In genomic region chr3:136750922-136751258, GRCh38 we compare ENCODE assay signal across 8 cellular contexts. TPM values are rescaled to one million over a fixed set of nuclear protein-coding genes. Genes with fewer than 3 reads are reported as not detected.
DNase-seq lines count a peak whose midpoint lies in the region; ATAC-seq, FAIRE-seq and TF ChIP-seq lines count a peak whose summit lies in the region.

No MANE protein-coding gene starts in this region.

- no peak for FAIRE-seq in GM12878 (lab: Jason Lieb, UNC)

- CTCF ChIA-PET in activated naive CD4-positive, alpha-beta T cell treated with anti-CD3 and anti-CD28 coated beads, Interleukin-2, amount 10 ng/mL, durations not matched to agents 7 days and 5 days (lab: Charles Lee) = interaction anchor here (1.0 to 10.3 kb wide), 2 partner anchors 263 to 348 kb away, joined by 3 to 156 read pairs; no protein-coding TSS in a partner anchor
- CTCF ChIA-PET in GM12878 (lab: Yijun Ruan, JAX) = interaction anchor here (2.3 to 9.8 kb wide), 6 partner anchors 110 to 675 kb away, joined by 14 to 229 read pairs (median 42); partner anchors contain the start of genes MSL2 and NCK1

- no peaks in the 10 kb centered on the region for H3K27me3 ChIP-seq in GM12878 (replicated peaks in 1 of 2; ENCODE audit: control insufficient read depth in 2 of 2, insufficient read depth in 2 of 2, low read length in 1 of 2)
- no peaks in the 10 kb centered on the region for H3K27me3 ChIP-seq in right lobe of liver

- H2AFZ ChIP-seq in GM12878 (ENCODE audit: control insufficient read depth, low read depth, low read length) = peak overlapping the region; percentile 59; the same call in 1 of the 2 replicates

- no peak for TF ChIP-seq RAD21 in GM12878 (IDR thresholded peaks at IDR 0.05; ENCODE audit: insufficient read depth, low read depth, low read length)

- in situ Hi-C loops in GM12878 (cut with MboI) = loop anchor here (5.0 kb wide), 2 partner anchors 364 to 679 kb away; no protein-coding TSS in a partner anchor

- peak overlapping the region; percentile 76 for H3K4me3 Mint-ChIP-seq in activated naive CD4-positive, alpha-beta T cell treated with anti-CD3 and anti-CD28 coated beads, Interleukin-2, amount 10 ng/mL, durations not matched to agents 7 days and 5 days
- peak overlapping the region; percentile 90 for H3K4me3 Mint-ChIP-seq in type B pancreatic cell

- H3K9me3 ChIP-seq in GM12878 (replicated peaks; ENCODE audit: control insufficient read depth, insufficient read depth, low read length) (no peaks in the 10 kb centered on the region), right lobe of liver (no peaks in the 10 kb centered on the region)

- H3K27ac ChIP-seq in GM12878 (ENCODE audit: control insufficient read depth, insufficient read depth) (peak overlapping the region; percentile 77), right lobe of liver (peak overlapping the region; percentile 96 to 99 (median 99))

- H3K9me3 Mint-ChIP-seq in activated naive CD4-positive, alpha-beta T cell treated with anti-CD3 and anti-CD28 coated beads, Interleukin-2, amount 10 ng/mL, durations not matched to agents 7 days and 5 days = no peaks in the 10 kb centered on the region
- no peaks in the 10 kb centered on the region for H3K9me3 Mint-ChIP-seq in type B pancreatic cell

- SMC1A ChIA-PET in GM12878 (lab: Charles Lee; ENCODE audit: uncharacterized antibody, unreplicated experiment) = interaction anchor here (10.8 kb wide), 1 partner anchor 262 kb away, joined by 161 read pairs; no protein-coding TSS in a partner anchor

- no peak for TF ChIP-seq EP300 in GM12878 (IDR thresholded peaks at IDR 0.05; ENCODE audit: borderline replicate concordance in 1 of 2, control insufficient read depth in 1 of 2, low read depth in 2 of 2, low read length in 2 of 2)

- DNase-seq in activated naive CD4-positive, alpha-beta T cell treated with anti-CD3 and anti-CD28 coated beads, Interleukin-2, amount 10 ng/mL, durations not matched to agents 7 days and 5 days = no peak
- DNase-seq in activated naive CD4-positive, alpha-beta T cell treated with anti-CD3 and anti-CD28 coated beads, Interleukin-2, amount 50 U/mL, for 16 hours = no peak
- DNase-seq in GM12878 (ENCODE audit: low read depth, low spot score) (no peak), right lobe of liver (no peak), type B pancreatic cell (ENCODE audit: extremely low spot score, unreplicated experiment) (no peak), activated gamma-delta T cell treated with Interleukin-2 at 50 U/mL for 16 hours (no peak), SW480 (ENCODE audit: low spot score) (no peak), NCI-H1105 (lab: John Stamatoyannopoulos, UW) (no peak)

- under 1% methylated on average over 7 of the region's 7 CpGs for WGBS in GM12878 (ENCODE audit: insufficient coverage, insufficient replicate concordance, low lambda C conversion rate, missing lambda C conversion rate)
- 0% methylated on average over 7 of the region's 7 CpGs for WGBS in right lobe of liver (ENCODE audit: insufficient coverage, low coverage, low lambda C conversion rate, missing lambda C conversion rate)

- ATAC-seq in GM12878 = no peak
- ATAC-seq in right lobe of liver = no peak

- H3K4me3 ChIP-seq in GM12878 = peak overlapping the region; percentile 77
- peak overlapping the region; percentile 62 to 79 (median 67) for H3K4me3 ChIP-seq in right lobe of liver

- TSS peak; percentile 75 for BruUV-seq in GM12878 (replicated peaks; lab: Mats Ljungman, UMichigan)

- peaks cover 67% of the 10 kb centered on the region for H3K79me2 ChIP-seq in GM12878 (ENCODE audit: control insufficient read depth, insufficient read depth, low read length)

- intact Hi-C loops in GM12878 (cut with micrococcal nuclease; ENCODE audit: unreplicated experiment) = loop anchor here (2.0 to 5.0 kb wide), 2 partner anchors 176 to 204 kb away; no protein-coding TSS in a partner anchor
- intact Hi-C loops in right lobe of liver (cut with DNase I) = loop anchor here (5.0 to 10.0 kb wide), 2 partner anchors 261 to 676 kb away; no protein-coding TSS in a partner anchor

- POLR2A ChIA-PET in GM12878 (lab: Charles Lee) = interaction anchor here (3.8 kb wide), 1 partner anchor 110 kb away, joined by 41 read pairs; the partner anchor contains the start of gene NCK1

- peak overlapping the region; percentile 97 for H3K27ac Mint-ChIP-seq in activated naive CD4-positive, alpha-beta T cell treated with anti-CD3 and anti-CD28 coated beads, Interleukin-2, amount 10 ng/mL, durations not matched to agents 7 days and 5 days
- peak overlapping the region; percentile 92 for H3K27ac Mint-ChIP-seq in type B pancreatic cell

- H3K4me1 Mint-ChIP-seq in activated naive CD4-positive, alpha-beta T cell treated with anti-CD3 and anti-CD28 coated beads, Interleukin-2, amount 10 ng/mL, durations not matched to agents 7 days and 5 days = peaks cover 49% of the 10 kb centered on the region
- H3K4me1 Mint-ChIP-seq in type B pancreatic cell (ENCODE audit: unreplicated experiment) = peaks cover 31% of the 10 kb centered on the region

- TF ChIP-seq CTCF in GM12878 (IDR thresholded peaks at IDR 0.05 in 2 of 3, conservative IDR thresholded peaks at IDR 0.05 in 1 of 3; ENCODE audit: control insufficient read depth in 2 of 3, extremely low read depth in 1 of 3, insufficient read depth in 1 of 3, low read depth in 3 of 3, low read length in 3 of 3) (no peak), right lobe of liver (IDR thresholded peaks at IDR 0.05) (no peak), type B pancreatic cell (conservative IDR thresholded peaks at IDR 0.05) (no peak)

- TF ChIP-seq POLR2A in GM12878 (IDR thresholded peaks at IDR 0.05; ENCODE audit: low read depth, low read length) (no peak), right lobe of liver (IDR thresholded peaks at IDR 0.05) (no peak)

- H3K4me2 ChIP-seq in GM12878 (ENCODE audit: control insufficient read depth, insufficient read depth) = peak overlapping the region; percentile 92

- peak overlapping the region; percentile 79 for H3K9ac ChIP-seq in GM12878 (ENCODE audit: control insufficient read depth, insufficient read depth, low read length)

- no peaks in the 10 kb centered on the region for H4K20me1 ChIP-seq in GM12878 (ENCODE audit: control insufficient read depth, insufficient read depth)

- no peaks in the 10 kb centered on the region for H3K36me3 ChIP-seq in GM12878 (ENCODE audit: control insufficient read depth in 2 of 2, insufficient read depth in 2 of 2, low read length in 1 of 2)
- no peaks in the 10 kb centered on the region for H3K36me3 ChIP-seq in right lobe of liver

- H3K27me3 Mint-ChIP-seq in activated naive CD4-positive, alpha-beta T cell treated with anti-CD3 and anti-CD28 coated beads, Interleukin-2, amount 10 ng/mL, durations not matched to agents 7 days and 5 days = peaks cover 4% of the 10 kb centered on the region
- H3K27me3 Mint-ChIP-seq in type B pancreatic cell = no peaks in the 10 kb centered on the region

- peaks cover 19% of the 10 kb centered on the region for H3K4me1 ChIP-seq in GM12878 (ENCODE audit: control insufficient read depth, insufficient read depth, low read length)
- peaks cover 0 to 15% (median 4%) of the 10 kb centered on the region in 4 donors for H3K4me1 ChIP-seq in right lobe of liver

- RAD21 ChIA-PET in GM12878 (lab: Charles Lee; ENCODE audit: unreplicated experiment) = interaction anchor here (3.0 to 8.7 kb wide), 4 partner anchors 110 to 555 kb away, joined by 53 to 200 read pairs (median 92); partner anchors contain the start of genes MSL2 and NCK1

- H3K36me3 Mint-ChIP-seq in activated naive CD4-positive, alpha-beta T cell treated with anti-CD3 and anti-CD28 coated beads, Interleukin-2, amount 10 ng/mL, durations not matched to agents 7 days and 5 days = peaks cover 7% of the 10 kb centered on the region
- peaks cover 5% of the 10 kb centered on the region for H3K36me3 Mint-ChIP-seq in type B pancreatic cell

TF ChIP-seq in GM12878, 131 proteins besides CTCF, POLR2A, EP300 and RAD21 (continues in another document):
- TF ChIP-seq ZNF207 (IDR thresholded peaks at IDR 0.05; ENCODE audit: borderline replicate concordance) = no peak
- 0 out of 2 replicates have a peak, but pooled peaks have one; percentile 24 for TF ChIP-seq PAX8 (IDR thresholded peaks at IDR 0.05)

RNA-seq across cellular contexts. Expression of gene STAG1, which starts 1.3 kb away (rescaled TPM):
- total RNA-seq in GM12878 (2013; cell fraction: nucleolus; rRNA removed) = 93.4 and 104 TPM in 2 replicates
- total RNA-seq in GM12878 (2014; rRNA removed) (20.1 and 24.4 TPM in 2 replicates), GM12878 (2014; rRNA removed; fragmentation: Illumina TruSeq; extraction: Trizol) (29.3 and 30.1 TPM in 2 replicates), GM12878 (2021) (26.1 and 28.4 TPM in 2 replicates), right lobe of liver (10 to 100 TPM in 5 of 6 experiments, 1 to 10 TPM in 1; 8.2 to 18.5 (median 12.7) TPM), type B pancreatic cell (ENCODE audit: low replicate concordance) (33.7 and 45.5 TPM in 2 replicates)
- polyA plus RNA-seq in GM12878 (2011; ENCODE audit: low read depth) = 7.0 TPM
- polyA plus RNA-seq in GM12878 (2011; rRNA removed) (24.1 and 36.7 TPM in 2 replicates), GM12878 (2014; fragmentation: Illumina TruSeq; extraction: Trizol) (20.0 and 22.6 TPM in 2 replicates), GM12878 (2014; fragmentation: Nextera tagmentation; extraction: Ambion mirVana) (1 to 10 TPM; 4.4 to 4.8 TPM), GM12878 (2014; rRNA removed) (11.1 and 12.6 TPM in 2 replicates), GM12878 (2016; fragmentation: Nextera tagmentation; extraction: Ambion mirVana) (10 to 100 TPM; 20.3 to 26.3 TPM)
- 8.1 and 8.5 TPM in 2 replicates for polyA plus RNA-seq in GM12878 (2011; cell fraction: cytosol; rRNA removed)
- 12.3 and 15.1 TPM in 2 replicates for polyA plus RNA-seq in GM12878 (2011; cell fraction: nucleus; rRNA removed)
- polyA plus RNA-seq in GM12878 (2012) = 8.7 and 9.8 TPM in 2 replicates
- polyA minus RNA-seq in GM12878 (2011; rRNA and poly(A)+ RNA removed) = 28.0 and 42.9 TPM in 2 replicates
- polyA minus RNA-seq in GM12878 (2011; cell fraction: cytosol; rRNA and poly(A)+ RNA removed) = 13.2 and 16.1 TPM in 2 replicates
- 20.7 and 39.0 TPM in 2 replicates for polyA minus RNA-seq in GM12878 (2011; cell fraction: nucleus; rRNA and poly(A)+ RNA removed)
